14 cellular contexts compared by ENCODE assay signal in the genomic region with DNA sequence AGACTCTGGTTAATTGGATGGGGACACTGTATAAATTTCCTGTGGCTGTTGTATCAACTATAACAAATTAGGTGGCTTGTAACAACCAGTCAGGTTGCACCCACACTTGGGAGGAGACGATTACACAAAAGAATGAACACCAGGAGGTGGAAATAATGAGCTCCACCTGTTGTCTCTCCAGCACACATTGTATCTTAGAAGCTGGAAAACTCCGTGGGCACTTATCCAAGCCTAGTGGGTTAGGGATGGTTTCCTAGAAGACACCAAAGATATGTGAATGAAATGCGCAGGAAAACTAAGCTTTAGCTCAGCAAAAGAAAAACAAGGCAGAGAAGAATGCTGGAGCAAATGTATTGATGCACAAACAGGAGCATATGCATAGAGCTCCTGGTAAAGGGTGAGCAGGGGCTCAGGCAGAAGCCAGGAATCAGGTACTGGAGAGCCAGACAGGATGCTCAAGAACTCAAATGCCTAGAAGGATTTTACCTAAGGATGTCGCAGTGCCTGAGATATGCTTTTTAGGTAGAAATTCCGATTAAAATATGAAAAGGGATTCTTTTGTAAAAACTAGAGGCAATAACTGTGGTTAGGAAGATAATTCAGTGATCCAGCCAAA.
"Had no signal": no experiment of that assay in that cellular context is flagged by ENCODE, and none has a peak within 500 bp of the region (broad histone marks: within the 10 kb centered on the region; RNA-seq: fewer than 3 reads in every experiment).

No MANE protein-coding gene starts in this region.

- H3K4me3 Mint-ChIP-seq: activated naive CD4-positive, alpha-beta T cell treated with anti-CD3 and anti-CD28 coated beads, Interleukin-2, amount 10 ng/mL, durations not matched to agents 7 days and 5 days; naive thymus-derived CD4-positive, alpha-beta T cell had no signal

- DNase-seq: activated CD4-positive, CD25-positive, alpha-beta regulatory T cell treated with anti-CD3 and anti-CD28 coated beads, Interleukin-2, amount 50 U/mL, for 72 hours; activated naive CD4-positive, alpha-beta T cell treated with anti-CD3 and anti-CD28 coated beads, Interleukin-2, amount 10 ng/mL, durations not matched to agents 7 days and 5 days; caudate nucleus; islet precursor cell; naive thymus-derived CD4-positive, alpha-beta T cell; stimulated activated CD4-positive, alpha-beta T cell treated with anti-CD3 and anti-CD28 coated beads, Interleukin-4, amount 100 ng/mL, for 1 hour; stimulated activated naive CD4-positive, alpha-beta T cell; T1000; uterus had no signal

- H3K4me2 ChIP-seq: hepatocyte had no signal

- H3K36me3 ChIP-seq: esophagus muscularis mucosa, neutrophil, tibial nerve, uterus had no signal

- H3K4me1 ChIP-seq: esophagus muscularis mucosa, tibial nerve, uterus had no signal

- H3K9me3 ChIP-seq: esophagus muscularis mucosa, neutrophil, tibial nerve, uterus had no signal

- H3K79me2 ChIP-seq: hepatocyte had no signal

- H3K27me3 ChIP-seq: hepatocyte, neutrophil, tibial nerve, uterus had no signal

- H3K4me3 ChIP-seq: esophagus muscularis mucosa, hepatocyte, tibial nerve, uterus had no signal

- H3K27me3 Mint-ChIP-seq: activated naive CD4-positive, alpha-beta T cell treated with anti-CD3 and anti-CD28 coated beads, Interleukin-2, amount 10 ng/mL, durations not matched to agents 7 days and 5 days; naive thymus-derived CD4-positive, alpha-beta T cell had no signal

- H2AFZ ChIP-seq: hepatocyte had no signal

- H3K4me1 Mint-ChIP-seq: activated naive CD4-positive, alpha-beta T cell treated with anti-CD3 and anti-CD28 coated beads, Interleukin-2, amount 10 ng/mL, durations not matched to agents 7 days and 5 days; naive thymus-derived CD4-positive, alpha-beta T cell had no signal

- H3K27ac Mint-ChIP-seq: activated naive CD4-positive, alpha-beta T cell treated with anti-CD3 and anti-CD28 coated beads, Interleukin-2, amount 10 ng/mL, durations not matched to agents 7 days and 5 days; activated T-helper 2 cell treated with anti-CD3 and anti-CD28 coated beads, Interferon-gamma antibody, Interleukin-2, Interleukin-4, amounts not matched to agents 10 μg/mL and 5 μg/mL and 100 μg/mL, durations not matched to agents 14 hours and 24 hours and 36 hours; naive thymus-derived CD4-positive, alpha-beta T cell had no signal

- H3K36me3 Mint-ChIP-seq: activated naive CD4-positive, alpha-beta T cell treated with anti-CD3 and anti-CD28 coated beads, Interleukin-2, amount 10 ng/mL, durations not matched to agents 7 days and 5 days; naive thymus-derived CD4-positive, alpha-beta T cell had no signal

- H3K27ac ChIP-seq: esophagus muscularis mucosa, hepatocyte, neutrophil, tibial nerve, uterus had no signal
